8 cellular contexts compared by ENCODE assay signal in the genomic region with DNA sequence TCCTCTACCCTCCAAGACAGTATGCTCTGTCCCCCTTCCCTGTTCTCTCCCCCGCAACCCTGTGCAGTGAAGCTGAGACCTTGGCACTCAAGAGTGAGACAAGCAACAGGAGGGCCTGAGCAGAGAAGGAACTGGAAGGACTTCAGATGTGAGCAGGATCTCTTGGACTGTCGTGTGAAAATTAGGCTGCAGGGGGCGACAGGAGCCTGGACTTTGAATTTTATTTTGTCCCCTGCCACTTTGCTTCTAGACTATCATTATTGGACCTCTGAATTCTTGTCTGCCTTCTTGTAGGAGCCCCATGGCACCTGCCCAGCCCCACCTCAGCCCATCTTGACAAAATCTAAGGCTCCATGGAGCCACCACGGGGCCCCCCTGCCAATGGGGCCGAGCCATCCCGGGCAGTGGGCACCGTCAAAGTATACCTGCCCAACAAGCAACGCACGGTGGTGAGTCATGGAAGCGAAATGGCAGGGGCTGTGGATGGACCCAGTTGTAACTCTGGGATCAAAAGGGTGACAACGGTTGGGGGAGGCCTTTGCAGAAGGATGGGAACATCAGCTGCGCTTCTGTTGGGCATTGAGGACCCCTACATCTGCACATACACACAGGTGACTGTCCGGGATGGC. TPM values are rescaled to one million over a fixed set of nuclear protein-coding genes. Genes with fewer than 3 reads are reported as not detected.
DNase-seq lines count a peak whose midpoint lies in the region; ATAC-seq lines count a peak whose summit lies in the region.

No MANE protein-coding gene starts in this region.

- ATAC-seq in naive B cell (ENCODE audit: low read depth in 2 of 2) = no peak
- ATAC-seq in GM21360 (IDR thresholded peaks at IDR 0.05; ENCODE audit: unreplicated experiment) = no peak
- ATAC-seq in GM18861 (IDR thresholded peaks at IDR 0.05; ENCODE audit: unreplicated experiment) = no peak
- ATAC-seq in GM21723 (IDR thresholded peaks at IDR 0.05; ENCODE audit: unreplicated experiment) = no peak
- ATAC-seq in GM19452 (IDR thresholded peaks at IDR 0.05; ENCODE audit: unreplicated experiment) = no peak

- no peaks in the 10 kb centered on the region for H3K9me3 Mint-ChIP-seq in activated naive CD4-positive, alpha-beta T cell treated with anti-CD3 and anti-CD28 coated beads, Interleukin-2, amount 10 ng/mL, durations not matched to agents 7 days and 5 days
- no peaks in the 10 kb centered on the region for H3K9me3 Mint-ChIP-seq in naive B cell

- CTCF ChIA-PET in activated naive CD4-positive, alpha-beta T cell treated with anti-CD3 and anti-CD28 coated beads, Interleukin-2, amount 10 ng/mL, durations not matched to agents 7 days and 5 days (lab: Charles Lee) = interaction anchor here (1.2 to 2.3 kb wide), 2 partner anchors 66 to 67 kb away, joined by 3 to 5 read pairs; partner anchors contain the start of gene CFP

- H3K27ac Mint-ChIP-seq in activated naive CD4-positive, alpha-beta T cell treated with anti-CD3 and anti-CD28 coated beads, Interleukin-2, amount 10 ng/mL, durations not matched to agents 7 days and 5 days = peak overlapping the region; percentile 64
- H3K27ac Mint-ChIP-seq in naive B cell = peak overlapping the region in 2 of 6 donors; percentile 24 to 60

- no peak overlapping the region for H3K4me3 ChIP-seq in Jurkat, Clone E6-1 (ENCODE audit: low read length)

- DNase-seq in EH (ENCODE audit: low read depth) = peak; percentile 44
- DNase-seq in Jurkat, Clone E6-1 (ENCODE audit: low read depth, low spot score) = peak; percentile 9
- DNase-seq in activated naive CD4-positive, alpha-beta T cell treated with anti-CD3 and anti-CD28 coated beads, Interleukin-2, amount 10 ng/mL, durations not matched to agents 7 days and 5 days = peak; percentile 61
- DNase-seq in naive B cell = no peak

- peak overlapping the region; percentile 81 for H3K4me3 Mint-ChIP-seq in activated naive CD4-positive, alpha-beta T cell treated with anti-CD3 and anti-CD28 coated beads, Interleukin-2, amount 10 ng/mL, durations not matched to agents 7 days and 5 days
- peak overlapping the region; percentile 60 to 94 (median 82) for H3K4me3 Mint-ChIP-seq in naive B cell

- peaks cover 19% of the 10 kb centered on the region for H3K36me3 Mint-ChIP-seq in activated naive CD4-positive, alpha-beta T cell treated with anti-CD3 and anti-CD28 coated beads, Interleukin-2, amount 10 ng/mL, durations not matched to agents 7 days and 5 days
- H3K36me3 Mint-ChIP-seq in naive B cell = peaks cover 3 to 16% of the 10 kb centered on the region in 2 donors

- peaks cover 42% of the 10 kb centered on the region for H3K4me1 Mint-ChIP-seq in activated naive CD4-positive, alpha-beta T cell treated with anti-CD3 and anti-CD28 coated beads, Interleukin-2, amount 10 ng/mL, durations not matched to agents 7 days and 5 days
- peaks cover 25 to 39% (median 36%) of the 10 kb centered on the region in 3 donors for H3K4me1 Mint-ChIP-seq in naive B cell

- H3K27me3 Mint-ChIP-seq in activated naive CD4-positive, alpha-beta T cell treated with anti-CD3 and anti-CD28 coated beads, Interleukin-2, amount 10 ng/mL, durations not matched to agents 7 days and 5 days = no peaks in the 10 kb centered on the region
- no peaks in the 10 kb centered on the region for H3K27me3 Mint-ChIP-seq in naive B cell

RNA-seq across cellular contexts. Expression of gene ARAF, which starts 1.7 kb away (rescaled TPM):
- polyA plus RNA-seq in Jurkat, Clone E6-1 (2012; ENCODE audit: insufficient read depth, insufficient read length) = 45.2 TPM
- polyA plus RNA-seq in naive B cell (ENCODE audit: low read depth in 6 of 6) = 10 to 100 TPM; 43.4 to 90.8 (median 58.6) TPM

RNA-seq across cellular contexts. Expression of gene TIMP1, which starts 19.5 kb away (rescaled TPM):
- polyA plus RNA-seq in Jurkat, Clone E6-1 (2012; ENCODE audit: insufficient read depth, insufficient read length) = 9.7 TPM
- polyA plus RNA-seq in naive B cell (ENCODE audit: low read depth in 6 of 6) = 10 to 100 TPM in 3 of 6 donors, 1 to 10 TPM in 3; 7.6 to 15.0 (median 10.5) TPM

RNA-seq across cellular contexts. Expression of gene SYN1, which starts 56.9 kb away (rescaled TPM):
- 2.0 TPM for polyA plus RNA-seq in Jurkat, Clone E6-1 (2012; ENCODE audit: insufficient read depth, insufficient read length)
- not detected for polyA plus RNA-seq in naive B cell (ENCODE audit: low read depth in 6 of 6)
